ENCODE assay signal across 23 cellular contexts in genomic region chr17:65727832-65728231, GRCh38.
DNase-seq lines count a peak whose midpoint lies in the region; ATAC-seq, FAIRE-seq and TF ChIP-seq lines count a peak whose summit lies in the region.
"Had no signal": no experiment of that assay in that cellular context is flagged by ENCODE, and none has a peak within 500 bp of the region (broad histone marks: within the 10 kb centered on the region; RNA-seq: fewer than 3 reads in every experiment).

No MANE protein-coding gene starts in this region.

- CTCF ChIA-PET in HepG2 (lab: Yijun Ruan, JAX; ENCODE audit: low intra/inter-chr PET ratio, low total read pairs) = no interaction called here

- H3K27me3 ChIP-seq in HepG2 (ENCODE audit: control insufficient read depth in 1 of 2, insufficient read depth in 2 of 2, low read length in 2 of 2) (no peaks in the 10 kb centered on the region), right lobe of liver (no peaks in the 10 kb centered on the region), colonic mucosa (no peaks in the 10 kb centered on the region), BE2C (peaks cover 6% of the 10 kb centered on the region; the same call in 1 of the 2 replicates)

- TF ChIP-seq POLR2A in HepG2 (IDR thresholded peaks at IDR 0.05; ENCODE audit: insufficient read depth in 1 of 2, low read depth in 2 of 2, low read length in 2 of 2) (no peak), right lobe of liver (IDR thresholded peaks at IDR 0.05) (no peak)

- no peak overlapping the region for H3K4me2 ChIP-seq in HepG2 (ENCODE audit: low read depth, low read length)
- H3K4me2 ChIP-seq: A549 had no signal

- H3K9me3 ChIP-seq in HepG2 (ENCODE audit: low read length) (no peaks in the 10 kb centered on the region), right lobe of liver (no peaks in the 10 kb centered on the region), colonic mucosa (no peaks in the 10 kb centered on the region), mucosa of descending colon (no peaks in the 10 kb centered on the region), BE2C (no peaks in the 10 kb centered on the region)
- H3K9me3 ChIP-seq: A549, HAP-1 had no signal

- in situ Hi-C loops in HepG2 (cut with HindIII; ENCODE audit: extremely low pct_ligation_motif_present, low pct_unique_long_range_greater_than_20kb) = no loop called here

- H3K79me2 ChIP-seq in HepG2 (ENCODE audit: insufficient read depth, low read length) = no peaks in the 10 kb centered on the region

- POLR2A ChIA-PET in HepG2 (lab: Yijun Ruan, JAX) = no interaction called here

- no peak for TF ChIP-seq EP300 in HepG2 (IDR thresholded peaks at IDR 0.05; ENCODE audit: low read depth in 2 of 2, low read length in 2 of 2)
- TF ChIP-seq EP300 in HepG2 (CRISPR knock-in tag; IDR thresholded peaks at IDR 0.05; ENCODE audit: borderline replicate concordance) = no peak

- peaks cover 14% of the 10 kb centered on the region for H3K4me1 ChIP-seq in HepG2 (ENCODE audit: insufficient read depth, low read length)
- no peaks in the 10 kb centered on the region for H3K4me1 ChIP-seq in right lobe of liver
- peaks cover 3% of the 10 kb centered on the region for H3K4me1 ChIP-seq in colonic mucosa
- H3K4me1 ChIP-seq in mucosa of descending colon (ENCODE audit: low read depth) = peaks cover 5% of the 10 kb centered on the region
- H3K4me1 ChIP-seq in BE2C = no peaks in the 10 kb centered on the region
- H3K4me1 ChIP-seq: HAP-1 had no signal

- 46% methylated on average over 2 of the region's 2 CpGs for WGBS in HepG2 (ENCODE audit: low lambda C conversion rate)
- WGBS in right lobe of liver (ENCODE audit: insufficient coverage, low coverage, low lambda C conversion rate, missing lambda C conversion rate) = 62% methylated on average over 2 of the region's 2 CpGs

- H3K9ac ChIP-seq in HepG2 (ENCODE audit: insufficient read depth, low read depth, low read length) = no peak overlapping the region
- H3K9ac ChIP-seq in colonic mucosa (ENCODE audit: low read depth in 2 of 2, low read length in 2 of 2) = no peak overlapping the region

- ATAC-seq in HepG2 = no peak
- ATAC-seq in right lobe of liver = no peak
- ATAC-seq in mucosa of descending colon = peak; percentile 67
- ATAC-seq: A549 had no signal

- DNase-seq in HepG2 (ENCODE audit: low spot score) = no peak
- DNase-seq in right lobe of liver = no peak
- DNase-seq in colonic mucosa = peak; percentile 25
- no peak for DNase-seq in mucosa of descending colon
- no peak for DNase-seq in urothelium cell line (ENCODE audit: low spot score)
- DNase-seq in GM03348 (ENCODE audit: low spot score) = no peak
- DNase-seq in BE2C = no peak
- no peak for DNase-seq in occipital lobe (lab: John Stamatoyannopoulos, UW)
- DNase-seq: ACHN; AML-193; C1 segment of cervical spinal cord; CD4-positive, alpha-beta memory T cell; COR-L47; DMS79; EL; GDM1; GOT3; HFFc6 had no signal

- H4K20me1 ChIP-seq in HepG2 (ENCODE audit: insufficient read depth, low read length) = no peaks in the 10 kb centered on the region

- TF ChIP-seq RAD21 in HepG2 (CRISPR knock-in tag; IDR thresholded peaks at IDR 0.05) = no peak

- intact Hi-C loops in HepG2 (cut with micrococcal nuclease; ENCODE audit: unreplicated experiment) = no loop called here
- intact Hi-C loops in right lobe of liver (cut with DNase I) = no loop called here
- intact Hi-C loops in colonic mucosa (cut with DNase I) = no loop called here
- intact Hi-C loops in mucosa of descending colon (cut with DNase I, micrococcal nuclease) = no loop called here

- H2AFZ ChIP-seq in HepG2 (ENCODE audit: low read length) = no peak overlapping the region

- H3K4me3 ChIP-seq in HepG2 (replicated peaks in 1 of 3; ENCODE audit: insufficient read depth in 1 of 3, low read depth in 2 of 3, low read length in 3 of 3) (no peak overlapping the region), right lobe of liver (no peak overlapping the region), colonic mucosa (no peak overlapping the region), mucosa of descending colon (no peak overlapping the region), BE2C (ENCODE audit: low read depth, low read length) (no peak overlapping the region)
- H3K4me3 ChIP-seq: A549, HAP-1 had no signal

- no peak for FAIRE-seq in HepG2 (lab: Jason Lieb, UNC)
- FAIRE-seq in urothelium cell line (lab: Jason Lieb, UNC) = peak; percentile 79
- FAIRE-seq: A549, GM12892, H54 had no signal

- H3K27ac ChIP-seq in HepG2 (ENCODE audit: extremely low read length, insufficient read depth, low read length) (no peak overlapping the region), right lobe of liver (no peak overlapping the region), colonic mucosa (no peak overlapping the region)
- H3K27ac ChIP-seq: 22Rv1, A549 had no signal

- TF ChIP-seq CTCF in HepG2 (CRISPR knock-in tag; IDR thresholded peaks at IDR 0.05) (no peak), right lobe of liver (IDR thresholded peaks at IDR 0.05) (no peak), colonic mucosa (IDR thresholded peaks at IDR 0.05) (no peak), mucosa of descending colon (IDR thresholded peaks at IDR 0.05) (no peak), BE2C (IDR thresholded peaks at IDR 0.05; ENCODE audit: low read depth, low read length) (no peak)

- no TSS peak for BruUV-seq in HepG2 (replicated peaks; lab: Mats Ljungman, UMichigan)

- H3K36me3 ChIP-seq in HepG2 (replicated peaks in 1 of 2; ENCODE audit: control insufficient read depth in 1 of 2, insufficient read depth in 2 of 2, low read length in 2 of 2) (no peaks in the 10 kb centered on the region; a peak in 1 of 5 replicates), right lobe of liver (no peaks in the 10 kb centered on the region), colonic mucosa (no peaks in the 10 kb centered on the region), mucosa of descending colon (ENCODE audit: low read depth) (no peaks in the 10 kb centered on the region), BE2C (no peaks in the 10 kb centered on the region)
- H3K36me3 ChIP-seq: HAP-1 had no signal

TF ChIP-seq in HepG2, 621 proteins besides CTCF, POLR2A, EP300 and RAD21:
- peak; percentile 64 for TF ChIP-seq ZBTB40 (IDR thresholded peaks at IDR 0.05)
- TF ChIP-seq ZBTB40 (CRISPR knock-in tag; IDR thresholded peaks at IDR 0.05) = peak; percentile 96
- 0 out of 2 replicates have a peak, but pooled peaks have one; percentile 34 for TF ChIP-seq ZNF7 (CRISPR knock-in tag; IDR thresholded peaks at IDR 0.05)
- no peak for TF ChIP-seq NR2F2 (IDR thresholded peaks at IDR 0.05; ENCODE audit: borderline replicate concordance, low read depth)
- no peak for TF ChIP-seq TBX3 (IDR thresholded peaks at IDR 0.05; ENCODE audit: borderline replicate concordance)
